ENCODE assay signal across 1 cellular context in the genomic region with DNA sequence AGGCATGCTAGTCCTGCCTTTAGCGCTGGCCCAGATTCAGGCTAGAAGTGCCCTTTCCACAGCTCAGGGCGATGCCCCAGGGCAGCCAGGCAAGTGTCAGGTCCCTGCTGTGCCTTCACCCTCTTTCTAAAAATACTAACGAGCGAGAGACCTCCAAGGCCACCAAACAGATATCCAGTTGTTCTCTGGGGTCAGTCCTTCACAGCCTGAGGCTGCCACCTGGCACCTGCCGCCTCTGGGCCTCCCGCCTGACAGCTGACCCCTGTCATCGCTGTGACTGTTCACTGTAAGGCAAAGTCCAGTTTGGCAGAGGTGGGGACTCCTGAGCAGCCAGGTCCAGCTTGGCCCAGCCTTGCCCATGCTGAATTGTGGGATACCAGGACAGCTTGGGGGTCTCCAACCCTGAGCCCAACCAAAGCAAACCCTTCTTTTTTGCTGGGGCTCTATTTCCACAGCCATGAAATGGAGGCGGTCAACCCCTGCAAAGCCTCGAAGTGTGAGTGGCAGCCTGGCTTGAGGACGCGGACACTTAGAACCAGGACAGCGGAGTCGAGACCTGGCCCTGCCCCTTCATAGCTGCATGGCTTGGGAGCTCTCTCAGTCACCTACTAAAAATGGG.
TF ChIP-seq lines count a peak whose summit lies in the region.

No MANE protein-coding gene starts in this region.

TF ChIP-seq in HepG2, 621 proteins besides CTCF, POLR2A, EP300 and RAD21 (continued from another document and continues in another):
- TF ChIP-seq, protein P1, sequence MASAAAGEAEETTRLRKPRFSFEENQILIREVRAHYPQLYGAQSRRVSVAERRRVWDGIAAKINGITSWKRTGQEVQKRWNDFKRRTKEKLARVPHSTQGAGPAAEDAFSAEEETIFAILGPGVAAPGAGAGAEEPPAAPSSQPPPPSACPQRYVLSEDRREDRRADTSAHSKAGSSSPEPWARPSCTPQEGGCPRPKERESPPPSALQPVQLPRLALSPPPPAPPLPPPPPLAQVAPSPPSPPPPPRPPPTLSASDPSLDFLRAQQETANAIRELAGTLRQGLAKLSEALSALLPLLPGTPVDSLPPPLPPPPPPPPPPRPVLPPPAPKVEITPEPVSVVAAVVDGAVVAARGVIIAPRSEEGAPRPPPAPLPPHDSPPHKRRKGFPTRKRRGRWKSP (CRISPR knock-in tag; IDR thresholded peaks at IDR 0.05): peak; percentile 50; the same call in 1 of the 2 replicates
- TF ChIP-seq, protein P2, sequence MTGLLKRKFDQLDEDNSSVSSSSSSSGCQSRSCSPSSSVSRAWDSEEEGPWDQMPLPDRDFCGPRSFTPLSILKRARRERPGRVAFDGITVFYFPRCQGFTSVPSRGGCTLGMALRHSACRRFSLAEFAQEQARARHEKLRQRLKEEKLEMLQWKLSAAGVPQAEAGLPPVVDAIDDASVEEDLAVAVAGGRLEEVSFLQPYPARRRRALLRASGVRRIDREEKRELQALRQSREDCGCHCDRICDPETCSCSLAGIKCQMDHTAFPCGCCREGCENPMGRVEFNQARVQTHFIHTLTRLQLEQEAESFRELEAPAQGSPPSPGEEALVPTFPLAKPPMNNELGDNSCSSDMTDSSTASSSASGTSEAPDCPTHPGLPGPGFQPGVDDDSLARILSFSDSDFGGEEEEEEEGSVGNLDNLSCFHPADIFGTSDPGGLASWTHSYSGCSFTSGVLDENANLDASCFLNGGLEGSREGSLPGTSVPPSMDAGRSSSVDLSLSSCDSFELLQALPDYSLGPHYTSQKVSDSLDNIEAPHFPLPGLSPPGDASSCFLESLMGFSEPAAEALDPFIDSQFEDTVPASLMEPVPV (CRISPR knock-in tag; IDR thresholded peaks at IDR 0.05): 0 out of 2 replicates have a peak, but pooled peaks have one; percentile 57
- TF ChIP-seq ZNF773 (CRISPR knock-in tag; IDR thresholded peaks at IDR 0.05; ENCODE audit: borderline replicate concordance) (no peak; the same call in 1 of the 2 replicates), TFDP1 (CRISPR knock-in tag; IDR thresholded peaks at IDR 0.05; ENCODE audit: borderline replicate concordance) (peak; percentile 84; the same call in 1 of the 2 replicates), MED13 (CRISPR knock-in tag; IDR thresholded peaks at IDR 0.05) (no peak), ZNF136 (CRISPR knock-in tag; IDR thresholded peaks at IDR 0.05; ENCODE audit: low read depth) (no peak), ZNF235 (CRISPR knock-in tag; IDR thresholded peaks at IDR 0.05; ENCODE audit: borderline replicate concordance) (no peak), KDM5A (IDR thresholded peaks at IDR 0.05; ENCODE audit: borderline replicate concordance, low read length) (no peak), FOXO1 (CRISPR knock-in tag; IDR thresholded peaks at IDR 0.05) (peak; percentile 78; the same call in 1 of the 2 replicates), ONECUT2 (CRISPR knock-in tag; IDR thresholded peaks at IDR 0.05) (no peak), ZNF263 (CRISPR knock-in tag; IDR thresholded peaks at IDR 0.05) (no peak), NRL (CRISPR knock-in tag; IDR thresholded peaks at IDR 0.05; ENCODE audit: borderline replicate concordance) (peak; percentile 85), ZNF138 (CRISPR knock-in tag; IDR thresholded peaks at IDR 0.05; ENCODE audit: low read depth) (no peak), ZNF672 (CRISPR knock-in tag; IDR thresholded peaks at IDR 0.05) (no peak), ZC3H4 (CRISPR knock-in tag; IDR thresholded peaks at IDR 0.05; ENCODE audit: borderline replicate concordance) (no peak), GTF2F1 (IDR thresholded peaks at IDR 0.05; ENCODE audit: low read length) (no peak), CHD4 (IDR thresholded peaks at IDR 0.05; ENCODE audit: borderline replicate concordance, low read length) (no peak), SP2 (CRISPR knock-in tag; IDR thresholded peaks at IDR 0.05) (no peak), AHDC1 (CRISPR knock-in tag; IDR thresholded peaks at IDR 0.05; ENCODE audit: borderline replicate concordance) (peak; percentile 63; the same call in 1 of the 2 replicates), HOXA5 (CRISPR knock-in tag; IDR thresholded peaks at IDR 0.05) (no peak), POGZ (CRISPR knock-in tag; IDR thresholded peaks at IDR 0.05) (peak; percentile 80), SRF (IDR thresholded peaks at IDR 0.05; ENCODE audit: low read depth, low read length) (no peak), ZNF234 (CRISPR knock-in tag; conservative IDR thresholded peaks at IDR 0.05) (no peak)
- TF ChIP-seq, protein P3, sequence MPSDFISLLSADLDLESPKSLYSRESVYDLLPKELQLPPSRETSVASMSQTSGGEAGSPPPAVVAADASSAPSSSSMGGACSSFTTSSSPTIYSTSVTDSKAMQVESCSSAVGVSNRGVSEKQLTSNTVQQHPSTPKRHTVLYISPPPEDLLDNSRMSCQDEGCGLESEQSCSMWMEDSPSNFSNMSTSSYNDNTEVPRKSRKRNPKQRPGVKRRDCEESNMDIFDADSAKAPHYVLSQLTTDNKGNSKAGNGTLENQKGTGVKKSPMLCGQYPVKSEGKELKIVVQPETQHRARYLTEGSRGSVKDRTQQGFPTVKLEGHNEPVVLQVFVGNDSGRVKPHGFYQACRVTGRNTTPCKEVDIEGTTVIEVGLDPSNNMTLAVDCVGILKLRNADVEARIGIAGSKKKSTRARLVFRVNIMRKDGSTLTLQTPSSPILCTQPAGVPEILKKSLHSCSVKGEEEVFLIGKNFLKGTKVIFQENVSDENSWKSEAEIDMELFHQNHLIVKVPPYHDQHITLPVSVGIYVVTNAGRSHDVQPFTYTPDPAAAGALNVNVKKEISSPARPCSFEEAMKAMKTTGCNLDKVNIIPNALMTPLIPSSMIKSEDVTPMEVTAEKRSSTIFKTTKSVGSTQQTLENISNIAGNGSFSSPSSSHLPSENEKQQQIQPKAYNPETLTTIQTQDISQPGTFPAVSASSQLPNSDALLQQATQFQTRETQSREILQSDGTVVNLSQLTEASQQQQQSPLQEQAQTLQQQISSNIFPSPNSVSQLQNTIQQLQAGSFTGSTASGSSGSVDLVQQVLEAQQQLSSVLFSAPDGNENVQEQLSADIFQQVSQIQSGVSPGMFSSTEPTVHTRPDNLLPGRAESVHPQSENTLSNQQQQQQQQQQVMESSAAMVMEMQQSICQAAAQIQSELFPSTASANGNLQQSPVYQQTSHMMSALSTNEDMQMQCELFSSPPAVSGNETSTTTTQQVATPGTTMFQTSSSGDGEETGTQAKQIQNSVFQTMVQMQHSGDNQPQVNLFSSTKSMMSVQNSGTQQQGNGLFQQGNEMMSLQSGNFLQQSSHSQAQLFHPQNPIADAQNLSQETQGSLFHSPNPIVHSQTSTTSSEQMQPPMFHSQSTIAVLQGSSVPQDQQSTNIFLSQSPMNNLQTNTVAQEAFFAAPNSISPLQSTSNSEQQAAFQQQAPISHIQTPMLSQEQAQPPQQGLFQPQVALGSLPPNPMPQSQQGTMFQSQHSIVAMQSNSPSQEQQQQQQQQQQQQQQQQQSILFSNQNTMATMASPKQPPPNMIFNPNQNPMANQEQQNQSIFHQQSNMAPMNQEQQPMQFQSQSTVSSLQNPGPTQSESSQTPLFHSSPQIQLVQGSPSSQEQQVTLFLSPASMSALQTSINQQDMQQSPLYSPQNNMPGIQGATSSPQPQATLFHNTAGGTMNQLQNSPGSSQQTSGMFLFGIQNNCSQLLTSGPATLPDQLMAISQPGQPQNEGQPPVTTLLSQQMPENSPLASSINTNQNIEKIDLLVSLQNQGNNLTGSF (CRISPR knock-in tag; IDR thresholded peaks at IDR 0.05): no peak
- TF ChIP-seq, protein P4, sequence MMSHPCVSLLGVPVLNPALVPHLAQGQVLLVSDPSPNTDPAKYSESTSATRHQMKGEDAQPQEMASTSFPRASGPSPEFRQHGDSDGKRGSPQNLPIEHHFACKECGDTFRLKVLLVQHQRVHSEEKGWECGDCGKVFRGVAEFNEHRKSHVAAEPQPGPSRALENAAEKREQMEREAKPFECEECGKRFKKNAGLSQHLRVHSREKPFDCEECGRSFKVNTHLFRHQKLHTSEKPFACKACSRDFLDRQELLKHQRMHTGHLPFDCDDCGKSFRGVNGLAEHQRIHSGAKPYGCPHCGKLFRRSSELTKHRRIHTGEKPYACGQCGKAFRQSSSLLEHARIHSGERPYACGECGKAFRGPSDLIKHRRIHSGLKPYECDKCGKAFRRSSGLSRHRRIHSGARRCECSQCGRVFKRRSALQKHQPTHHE (CRISPR knock-in tag; IDR thresholded peaks at IDR 0.05; ENCODE audit: borderline replicate concordance): no peak
- TF ChIP-seq, protein P5, sequence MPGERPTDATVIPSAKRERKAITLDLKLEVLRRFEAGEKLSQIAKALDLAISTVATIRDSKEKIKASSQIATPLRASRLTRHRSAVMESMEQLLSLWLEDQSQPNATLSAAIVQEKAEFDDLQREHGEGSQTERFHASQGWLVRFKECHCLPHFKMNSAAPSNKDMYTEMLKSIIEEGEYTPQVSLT (CRISPR knock-in tag; IDR thresholded peaks at IDR 0.05; ENCODE audit: borderline replicate concordance, low read depth): no peak
- TF ChIP-seq, protein P6, sequence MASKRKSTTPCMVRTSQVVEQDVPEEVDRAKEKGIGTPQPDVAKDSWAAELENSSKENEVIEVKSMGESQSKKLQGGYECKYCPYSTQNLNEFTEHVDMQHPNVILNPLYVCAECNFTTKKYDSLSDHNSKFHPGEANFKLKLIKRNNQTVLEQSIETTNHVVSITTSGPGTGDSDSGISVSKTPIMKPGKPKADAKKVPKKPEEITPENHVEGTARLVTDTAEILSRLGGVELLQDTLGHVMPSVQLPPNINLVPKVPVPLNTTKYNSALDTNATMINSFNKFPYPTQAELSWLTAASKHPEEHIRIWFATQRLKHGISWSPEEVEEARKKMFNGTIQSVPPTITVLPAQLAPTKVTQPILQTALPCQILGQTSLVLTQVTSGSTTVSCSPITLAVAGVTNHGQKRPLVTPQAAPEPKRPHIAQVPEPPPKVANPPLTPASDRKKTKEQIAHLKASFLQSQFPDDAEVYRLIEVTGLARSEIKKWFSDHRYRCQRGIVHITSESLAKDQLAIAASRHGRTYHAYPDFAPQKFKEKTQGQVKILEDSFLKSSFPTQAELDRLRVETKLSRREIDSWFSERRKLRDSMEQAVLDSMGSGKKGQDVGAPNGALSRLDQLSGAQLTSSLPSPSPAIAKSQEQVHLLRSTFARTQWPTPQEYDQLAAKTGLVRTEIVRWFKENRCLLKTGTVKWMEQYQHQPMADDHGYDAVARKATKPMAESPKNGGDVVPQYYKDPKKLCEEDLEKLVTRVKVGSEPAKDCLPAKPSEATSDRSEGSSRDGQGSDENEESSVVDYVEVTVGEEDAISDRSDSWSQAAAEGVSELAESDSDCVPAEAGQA (IDR thresholded peaks at IDR 0.05; ENCODE audit: low read depth): no peak
- TF ChIP-seq, protein P6 (CRISPR knock-in tag; IDR thresholded peaks at IDR 0.05; ENCODE audit: borderline replicate concordance): no peak
